In genomic region chr12:43158126-43158525, GRCh38 we compare ENCODE assay signal across 18 cellular contexts.
DNase-seq lines count a peak whose midpoint lies in the region; ATAC-seq and TF ChIP-seq lines count a peak whose summit lies in the region.
"Had no signal": no experiment of that assay in that cellular context is flagged by ENCODE, and none has a peak within 500 bp of the region (broad histone marks: within the 10 kb centered on the region; RNA-seq: fewer than 3 reads in every experiment).

No MANE protein-coding gene starts in this region.

- H2AK5ac ChIP-seq in mesendoderm (ENCODE audit: low read length) (no peak overlapping the region), neuronal stem cell (ENCODE audit: low read depth, low read length) (no peak overlapping the region)

- no peak overlapping the region for H2BK12ac ChIP-seq in neuronal stem cell (ENCODE audit: low read length)

- DNase-seq in mammary epithelial cell (peak; percentile 32), breast epithelium (ENCODE audit: low spot score in 2 of 2) (no peak), foreskin keratinocyte (peak; percentile 67 to 89), mesendoderm (peak; percentile 5), GDM1 (lab: John Stamatoyannopoulos, UW) (no peak), neuronal stem cell (ENCODE audit: low spot score) (no peak)
- no peak for DNase-seq in activated effector memory CD4-positive, alpha-beta T cell treated with Interleukin-2 at 50 U/mL for 16 hours
- DNase-seq: AML-193; Caco-2; CD4-positive, alpha-beta T cell; GOT3; H7; HFFc6 had no signal

- H3K4me3 ChIP-seq in mammary epithelial cell (replicated peaks in 1 of 3; ENCODE audit: insufficient read depth in 1 of 3, low read depth in 2 of 3, low read length in 3 of 3) (no peak overlapping the region), breast epithelium (no peak overlapping the region), mesendoderm (ENCODE audit: low read length) (no peak overlapping the region), neuronal stem cell (ENCODE audit: low read length in 2 of 2) (no peak overlapping the region)
- H3K4me3 ChIP-seq: A549 had no signal

- H3K9me3 ChIP-seq in mammary epithelial cell (replicated peaks; ENCODE audit: insufficient read depth, low read length) (no peaks in the 10 kb centered on the region), breast epithelium (no peaks in the 10 kb centered on the region), neuronal stem cell (replicated peaks in 1 of 2; ENCODE audit: control insufficient read depth in 2 of 2, insufficient read depth in 1 of 2, low read depth in 1 of 2, low read length in 2 of 2) (no peaks in the 10 kb centered on the region)
- H3K9me3 ChIP-seq: A549 had no signal

- H3K14ac ChIP-seq in neuronal stem cell (ENCODE audit: low read length), result no peak overlapping the region

- H3K18ac ChIP-seq in mesendoderm (ENCODE audit: low read length) (no peak overlapping the region), neuronal stem cell (ENCODE audit: low read length) (no peak overlapping the region)

- no peak overlapping the region for H2BK5ac ChIP-seq in mesendoderm (ENCODE audit: low read length)
- H2BK5ac ChIP-seq in neuronal stem cell (ENCODE audit: low read length), result no peak overlapping the region

- no peaks in the 10 kb centered on the region for H3K79me2 ChIP-seq in mammary epithelial cell (ENCODE audit: insufficient read depth, low read length)
- H3K79me2 ChIP-seq in mesendoderm (ENCODE audit: control insufficient read depth, insufficient read depth, low read length), result no peaks in the 10 kb centered on the region

- H3K36me3 ChIP-seq in mammary epithelial cell (ENCODE audit: insufficient read depth, low read length) (no peaks in the 10 kb centered on the region), breast epithelium (no peaks in the 10 kb centered on the region), mesendoderm (ENCODE audit: control insufficient read depth, insufficient read depth, low read length) (no peaks in the 10 kb centered on the region), neuronal stem cell (replicated peaks in 1 of 2; ENCODE audit: control insufficient read depth in 2 of 2, insufficient read depth in 2 of 2, low read length in 2 of 2) (no peaks in the 10 kb centered on the region)

- H3K4me2 ChIP-seq in mammary epithelial cell (ENCODE audit: insufficient read depth, low read depth, low read length) (no peak overlapping the region), mesendoderm (ENCODE audit: low read length) (no peak overlapping the region), neuronal stem cell (ENCODE audit: insufficient read depth, low read length, poor library complexity, severe bottlenecking) (no peak overlapping the region)
- H3K4me2 ChIP-seq: A549 had no signal

- CTCF ChIA-PET in mammary epithelial cell (lab: Charles Lee; ENCODE audit: low non-redundant PET), result no interaction called here

- dilution Hi-C loops in mammary epithelial cell (cut with HindIII; ENCODE audit: low sequenced_read_pairs), result no loop called here

- TF ChIP-seq POLR2A in breast epithelium (IDR thresholded peaks at IDR 0.05), result no peak

- no peaks in the 10 kb centered on the region for H3K27me3 ChIP-seq in mammary epithelial cell (ENCODE audit: insufficient read depth, low read length)
- H3K27me3 ChIP-seq in breast epithelium, result no peaks in the 10 kb centered on the region
- no peaks in the 10 kb centered on the region for H3K27me3 ChIP-seq in foreskin keratinocyte
- H3K27me3 ChIP-seq in mesendoderm (ENCODE audit: insufficient read depth, low read length, poor library complexity), result no peaks in the 10 kb centered on the region
- H3K27me3 ChIP-seq in neuronal stem cell (ENCODE audit: control insufficient read depth in 3 of 3, insufficient read depth in 3 of 3, low read depth in 1 of 3, low read length in 3 of 3), result no peaks in the 10 kb centered on the region

- H3K9ac ChIP-seq in mammary epithelial cell (ENCODE audit: insufficient read depth, low read length) (no peak overlapping the region), mesendoderm (ENCODE audit: low read length) (no peak overlapping the region), neuronal stem cell (ENCODE audit: low read depth, low read length, poor library complexity) (no peak overlapping the region)

- no peaks in the 10 kb centered on the region for H3K79me1 ChIP-seq in mesendoderm (ENCODE audit: low read length)
- H3K79me1 ChIP-seq in neuronal stem cell (ENCODE audit: low read depth, low read length), result no peaks in the 10 kb centered on the region

- no peak for TF ChIP-seq CTCF in mammary epithelial cell (conservative IDR thresholded peaks at IDR 0.05 in 1 of 2, IDR thresholded peaks at IDR 0.05 in 1 of 2; ENCODE audit: extremely low read depth in 1 of 2, insufficient read depth in 1 of 2, low read depth in 1 of 2, low read length in 2 of 2)
- TF ChIP-seq CTCF in breast epithelium (IDR thresholded peaks at IDR 0.05), result no peak
- TF ChIP-seq CTCF in foreskin keratinocyte (conservative IDR thresholded peaks at IDR 0.05), result no peak

- WGBS in mammary epithelial cell (ENCODE audit: low coverage, missing lambda C conversion rate), result 92% methylated on average over 1 of the region's 1 CpG
- WGBS in mesendoderm (ENCODE audit: extremely low coverage, insufficient coverage, low lambda C conversion rate), result no CpG with 5 or more reads among the region's 1 CpG
- WGBS in neuronal stem cell (ENCODE audit: extremely low coverage in 2 of 2, insufficient read length in 2 of 2, insufficient replicate concordance in 1 of 2), 2 donors, result no CpG with 5 or more reads among the region's 1 CpG

- BruUV-seq in mammary epithelial cell (replicated peaks; lab: Mats Ljungman, UMichigan), result no TSS peak

- H4K5ac ChIP-seq in mesendoderm (ENCODE audit: low read length), result no peak overlapping the region

- no peaks in the 10 kb centered on the region for H4K20me1 ChIP-seq in mammary epithelial cell (ENCODE audit: insufficient read depth, low read length)

- H3K4me1 ChIP-seq in mammary epithelial cell (ENCODE audit: insufficient read depth, low read length), result no peaks in the 10 kb centered on the region
- H3K4me1 ChIP-seq in breast epithelium, result no peaks in the 10 kb centered on the region
- H3K4me1 ChIP-seq in foreskin keratinocyte, result peaks cover 10% of the 10 kb centered on the region
- no peaks in the 10 kb centered on the region for H3K4me1 ChIP-seq in mesendoderm (ENCODE audit: control insufficient read depth, low read depth, low read length)
- H3K4me1 ChIP-seq in neuronal stem cell (ENCODE audit: control insufficient read depth in 2 of 2, insufficient read depth in 1 of 2, low read depth in 1 of 2, low read length in 2 of 2), result no peaks in the 10 kb centered on the region
- H3K4me1 ChIP-seq: A549 had no signal

- H2AFZ ChIP-seq in mammary epithelial cell (ENCODE audit: low read depth, low read length) (peak overlapping the region; percentile 76), neuronal stem cell (ENCODE audit: low read length) (no peak overlapping the region)

- no peak overlapping the region for H4K91ac ChIP-seq in neuronal stem cell (ENCODE audit: low read depth, low read length, poor library complexity)

- H3K4ac ChIP-seq in mesendoderm (ENCODE audit: low read depth, low read length), result peak overlapping the region; percentile 49
- H3K4ac ChIP-seq in neuronal stem cell (ENCODE audit: low read length), result no peak overlapping the region

- H3K56ac ChIP-seq in mesendoderm (ENCODE audit: low read length), result no peak overlapping the region

- ATAC-seq in foreskin keratinocyte, result peak; percentile 92
- ATAC-seq: A549, HCT116 had no signal

- intact Hi-C loops in mammary epithelial cell (cut with micrococcal nuclease), result no loop called here
- intact Hi-C loops in breast epithelium (cut with DNase I; ENCODE audit: low total_unique reads), result no loop called here

- H2BK15ac ChIP-seq in mesendoderm (replicated peaks; ENCODE audit: low read depth), result no peak overlapping the region
- no peak overlapping the region for H2BK15ac ChIP-seq in neuronal stem cell (ENCODE audit: low read length)

- no peak overlapping the region for H4K8ac ChIP-seq in mesendoderm (ENCODE audit: low read depth, low read length)
- H4K8ac ChIP-seq in neuronal stem cell (ENCODE audit: low read depth, low read length), result no peak overlapping the region

- H3K27ac ChIP-seq in mammary epithelial cell (ENCODE audit: insufficient read depth, low read depth, low read length) (no peak overlapping the region), breast epithelium (no peak overlapping the region), foreskin keratinocyte (no peak overlapping the region), mesendoderm (ENCODE audit: low read depth, low read length) (no peak overlapping the region), neuronal stem cell (replicated peaks; ENCODE audit: low read length) (no peak overlapping the region)
- H3K27ac ChIP-seq: 22Rv1, A549, C4-2B, HL-60 had no signal

- in situ Hi-C loops in mammary epithelial cell (cut with MboI; ENCODE audit: low sequenced_read_pairs in 2 of 2), result no loop called here

- H3K23ac ChIP-seq in mesendoderm (ENCODE audit: low read length) (no peak overlapping the region), neuronal stem cell (ENCODE audit: low read depth, low read length, poor library complexity) (no peak overlapping the region)

- H2BK120ac ChIP-seq in mesendoderm (ENCODE audit: low read depth, low read length) (no peak overlapping the region), neuronal stem cell (ENCODE audit: low read depth, low read length) (no peak overlapping the region)

Comparison
In these comparisons a context has a peak if more than half of its experiments do, and no peak if none do; other contexts are left out.
1. DNase-seq: peak in mammary epithelial cell (single experiment), foreskin keratinocyte (2 of 2) and mesendoderm (single experiment); none in breast epithelium (0 of 2), activated effector memory CD4-positive, alpha-beta T cell treated with Interleukin-2 at 50 U/mL for 16 hours (single experiment), GDM1 (single experiment) and neuronal stem cell (single experiment).